ENCODE assay signal across 16 cellular contexts in the genomic region with DNA sequence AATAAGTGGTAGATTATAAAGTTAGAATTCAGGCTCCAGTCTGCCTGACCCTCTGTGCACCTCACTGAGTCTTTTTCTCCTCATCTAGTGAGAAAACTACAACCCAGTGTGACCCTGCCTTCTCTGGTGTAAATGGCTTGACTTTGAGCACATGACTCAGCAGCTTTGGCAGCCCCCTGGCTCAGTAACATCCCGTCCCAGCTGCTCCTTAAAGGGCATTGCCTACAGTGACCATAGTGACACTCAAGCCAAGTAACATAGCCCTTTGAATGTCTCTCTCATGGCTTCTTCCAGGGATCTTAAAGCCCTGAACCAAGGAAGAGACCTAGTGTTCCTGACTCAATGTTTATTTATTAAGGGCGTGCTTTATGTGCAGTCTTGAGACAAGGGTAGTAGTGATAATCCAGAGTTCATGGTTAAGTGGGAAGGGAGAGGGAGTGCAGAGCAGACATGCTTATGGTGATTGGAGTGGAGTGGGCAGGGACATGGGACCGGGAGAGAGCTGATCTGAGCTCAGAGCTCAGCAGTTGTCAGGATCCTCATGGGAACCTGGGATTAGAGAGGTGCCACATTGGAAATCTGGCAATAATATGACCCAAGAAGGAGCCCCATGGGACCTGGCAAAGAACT.
DNase-seq lines count a peak whose midpoint lies in the region; ATAC-seq, FAIRE-seq and TF ChIP-seq lines count a peak whose summit lies in the region.
"Had no signal": no experiment of that assay in that cellular context is flagged by ENCODE, and none has a peak within 500 bp of the region (broad histone marks: within the 10 kb centered on the region; RNA-seq: fewer than 3 reads in every experiment).

No MANE protein-coding gene starts in this region.

- H3K27me3 Mint-ChIP-seq in astrocyte (ENCODE audit: low read depth, unreplicated experiment): no peaks in the 10 kb centered on the region
- peaks cover 0 to 5% (median 4%) of the 10 kb centered on the region in 3 donors for H3K27me3 Mint-ChIP-seq in immature natural killer cell (ENCODE audit: low read depth in 3 of 3)

- FAIRE-seq in astrocyte (lab: Jason Lieb, UNC): no peak

- H4K12ac ChIP-seq in trophoblast cell (ENCODE audit: low read depth, low read length): no peak overlapping the region

- no peak for TF ChIP-seq CTCF in astrocyte (IDR thresholded peaks at IDR 0.05; ENCODE audit: insufficient read depth, low read depth, low read length)

- H3K27me3 ChIP-seq in ACC112 (ENCODE audit: insufficient read depth, low read length): no peaks in the 10 kb centered on the region
- no peaks in the 10 kb centered on the region for H3K27me3 ChIP-seq in astrocyte (ENCODE audit: insufficient read depth, low read length)
- H3K27me3 ChIP-seq in trophoblast cell (ENCODE audit: insufficient read depth, low read length): no peaks in the 10 kb centered on the region

- peak overlapping the region; percentile 33 for H2AK5ac ChIP-seq in trophoblast cell (ENCODE audit: low read length)

- H3K9ac ChIP-seq in astrocyte (ENCODE audit: low read length) (no peak overlapping the region), trophoblast cell (ENCODE audit: low read length) (no peak overlapping the region)

- H3K27ac Mint-ChIP-seq in astrocyte (ENCODE audit: unreplicated experiment) (peak overlapping the region; percentile 71), immature natural killer cell (no peak overlapping the region)
- H3K27ac Mint-ChIP-seq: naive thymus-derived CD8-positive, alpha-beta T cell; T-cell had no signal

- H3K36me3 ChIP-seq in ACC112 (ENCODE audit: insufficient read depth, low read length) (peaks cover 10% of the 10 kb centered on the region), astrocyte (ENCODE audit: insufficient read depth, low read length) (peaks cover 18% of the 10 kb centered on the region), trophoblast cell (ENCODE audit: control insufficient read depth in 1 of 2, insufficient read depth in 2 of 2, low read length in 2 of 2) (peaks cover 10 to 12% of the 10 kb centered on the region in 2 experiments)

- peaks cover 7% of the 10 kb centered on the region for H4K20me1 ChIP-seq in astrocyte (ENCODE audit: insufficient read depth, low read length)

- H3K14ac ChIP-seq in trophoblast cell (ENCODE audit: low read length): peak overlapping the region; percentile 3

- H3K4me1 Mint-ChIP-seq in astrocyte (ENCODE audit: low read depth, unreplicated experiment): peaks cover 29% of the 10 kb centered on the region
- no peaks in the 10 kb centered on the region for H3K4me1 Mint-ChIP-seq in immature natural killer cell
- H3K4me1 Mint-ChIP-seq: naive thymus-derived CD8-positive, alpha-beta T cell; T-cell had no signal

- H3K9me3 Mint-ChIP-seq in astrocyte (ENCODE audit: unreplicated experiment) (no peaks in the 10 kb centered on the region), immature natural killer cell (peaks cover 0 to 5% (median 0%) of the 10 kb centered on the region in 6 donors)
- H3K9me3 Mint-ChIP-seq: H9; naive thymus-derived CD8-positive, alpha-beta T cell; T-cell had no signal

- no CpG with 5 or more reads among the region's 3 CpGs for WGBS in trophoblast cell (ENCODE audit: extremely low coverage, insufficient coverage, insufficient read length)

- H3K27ac ChIP-seq in ACC112 (ENCODE audit: low read depth, low read length): peak overlapping the region; percentile 9; the same call in 1 of the 2 replicates
- H3K27ac ChIP-seq in astrocyte (ENCODE audit: low read depth, low read length): no peak overlapping the region
- peak overlapping the region; percentile 5 for H3K27ac ChIP-seq in trophoblast cell (ENCODE audit: low read depth, low read length)

- peak overlapping the region; percentile 23 for H4K91ac ChIP-seq in trophoblast cell (ENCODE audit: low read depth, low read length)

- H3K4me1 ChIP-seq in ACC112 (ENCODE audit: control insufficient read depth, insufficient read depth, low read length, unreplicated experiment): peaks cover 27% of the 10 kb centered on the region
- peaks cover 27% of the 10 kb centered on the region for H3K4me1 ChIP-seq in astrocyte (ENCODE audit: insufficient read depth, low read length)
- peaks cover 7 to 25% of the 10 kb centered on the region in 2 experiments for H3K4me1 ChIP-seq in trophoblast cell (ENCODE audit: control insufficient read depth in 1 of 2, insufficient read depth in 2 of 2, low read length in 2 of 2)

- no peak overlapping the region for H3K23ac ChIP-seq in trophoblast cell (ENCODE audit: low read length)

- H3K79me1 ChIP-seq in trophoblast cell (ENCODE audit: low read length): peaks cover 25% of the 10 kb centered on the region

- no peak overlapping the region for H4K8ac ChIP-seq in trophoblast cell (ENCODE audit: low read depth, low read length)

- H2BK5ac ChIP-seq in trophoblast cell (ENCODE audit: low read depth, low read length, poor library complexity): peak overlapping the region; percentile 58

- peak overlapping the region; percentile 69 for H3K18ac ChIP-seq in trophoblast cell (ENCODE audit: low read length)

- H3K4me3 ChIP-seq in ACC112 (ENCODE audit: low read depth, low read length) (no peak overlapping the region), astrocyte (ENCODE audit: insufficient read depth, low read depth, low read length) (no peak overlapping the region), trophoblast cell (ENCODE audit: low read depth, low read length) (no peak overlapping the region)

- DNase-seq in astrocyte (ENCODE audit: low read depth) (peak; percentile 32), left ventricle myocardium superior (no peak), trophoblast cell (no peak), immature natural killer cell (no peak), NCI-H2196 (lab: John Stamatoyannopoulos, UW; ENCODE audit: unreplicated experiment) (no peak)
- DNase-seq in NK-92 treated with Interleukin-12 subunit alpha and Interleukin-12 subunit beta, amount 100 ng/mL, for 24 hours (lab: John Stamatoyannopoulos, UW): no peak
- DNase-seq: activated CD8-positive, alpha-beta memory T cell treated with anti-CD3 and anti-CD28 coated beads, Interleukin-2, amount 50 U/mL, for 48 hours; H9; naive thymus-derived CD8-positive, alpha-beta T cell; NCI-H1436; NCI-H524; T-cell had no signal

- peak overlapping the region; percentile 78 for H2BK120ac ChIP-seq in trophoblast cell (ENCODE audit: insufficient read depth, low read length, poor library complexity)

- H3K4me2 ChIP-seq in astrocyte (ENCODE audit: low read length): peak overlapping the region; percentile 2
- H3K4me2 ChIP-seq in trophoblast cell (ENCODE audit: low read length): no peak overlapping the region

- no peak overlapping the region for H3K4ac ChIP-seq in trophoblast cell (ENCODE audit: low read depth, low read length)

- H3K36me3 Mint-ChIP-seq in astrocyte (ENCODE audit: low read depth, unreplicated experiment): peaks cover 11% of the 10 kb centered on the region
- H3K36me3 Mint-ChIP-seq in immature natural killer cell: no peaks in the 10 kb centered on the region
- H3K36me3 Mint-ChIP-seq: naive thymus-derived CD8-positive, alpha-beta T cell; T-cell had no signal

- H3K9me3 ChIP-seq in astrocyte (ENCODE audit: insufficient read depth, low read depth, low read length): no peaks in the 10 kb centered on the region
- H3K9me3 ChIP-seq in trophoblast cell (ENCODE audit: insufficient read depth, low read depth, low read length): no peaks in the 10 kb centered on the region

- H3K4me3 Mint-ChIP-seq in astrocyte (ENCODE audit: unreplicated experiment): no peak overlapping the region
- H3K4me3 Mint-ChIP-seq in immature natural killer cell: no peak overlapping the region
- H3K4me3 Mint-ChIP-seq: naive thymus-derived CD8-positive, alpha-beta T cell; T-cell had no signal

- H3K79me2 ChIP-seq in ACC112 (ENCODE audit: control insufficient read depth, insufficient read depth, low read length, unreplicated experiment) (no peaks in the 10 kb centered on the region), astrocyte (ENCODE audit: insufficient read depth, low read length) (no peaks in the 10 kb centered on the region), trophoblast cell (ENCODE audit: control insufficient read depth, insufficient read depth, low read length, poor library complexity) (peaks cover 4% of the 10 kb centered on the region)

- H2BK12ac ChIP-seq in trophoblast cell (ENCODE audit: low read length): peak overlapping the region; percentile 24

- ATAC-seq in left ventricle myocardium superior: peak; percentile 72
- no peak for ATAC-seq in GM19035 (IDR thresholded peaks at IDR 0.05; ENCODE audit: unreplicated experiment)
- ATAC-seq: activated CD4-positive, CD25-positive, alpha-beta regulatory T cell treated with anti-CD3 and anti-CD28 coated beads, Interleukin-2, amount 50 U/mL, for 24 hours; naive thymus-derived CD8-positive, alpha-beta T cell; Panc1; T-cell had no signal

- no peak overlapping the region for H2AFZ ChIP-seq in ACC112 (ENCODE audit: low read length, unreplicated experiment)
- no peak overlapping the region for H2AFZ ChIP-seq in astrocyte (ENCODE audit: low read depth, low read length)
- no peak overlapping the region for H2AFZ ChIP-seq in trophoblast cell (ENCODE audit: insufficient read depth, low read length, poor library complexity)

- intact Hi-C loops in left ventricle myocardium superior (cut with micrococcal nuclease): no loop called here
